39 cellular contexts compared by ENCODE assay signal in the genomic region with DNA sequence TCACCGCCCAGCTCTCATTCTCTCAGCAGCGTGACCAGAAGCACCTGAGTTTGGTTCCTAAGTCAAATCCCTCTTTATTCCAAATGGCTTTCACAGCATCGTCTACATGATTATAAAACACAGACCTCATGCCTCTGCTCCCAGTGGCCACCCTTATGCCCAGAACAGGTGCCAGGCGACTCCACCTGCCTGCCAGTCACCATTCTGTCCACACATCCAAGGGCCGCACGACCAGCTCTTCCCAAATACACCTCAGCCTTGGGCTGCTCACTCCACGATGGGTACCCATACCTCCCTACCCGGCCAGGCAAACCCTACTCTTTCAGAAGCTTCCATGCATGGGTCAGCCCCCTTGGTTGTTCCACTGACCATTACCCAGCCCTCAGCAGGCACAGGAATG.
"Had no signal": no experiment of that assay in that cellular context is flagged by ENCODE, and none has a peak within 500 bp of the region (broad histone marks: within the 10 kb centered on the region; RNA-seq: fewer than 3 reads in every experiment).

No MANE protein-coding gene starts in this region.

- H3K9me3 ChIP-seq: adrenal gland, ascending aorta, body of pancreas had no signal

- H3K27me3 Mint-ChIP-seq: activated naive CD4-positive, alpha-beta T cell treated with anti-CD3 and anti-CD28 coated beads, Interleukin-2, amount 10 ng/mL, durations not matched to agents 7 days and 5 days; activated naive CD8-positive, alpha-beta T cell; activated naive CD8-positive, alpha-beta T cell treated with anti-CD3 and anti-CD28 coated beads, Interleukin-2, amount 10 ng/mL, durations not matched to agents 7 days and 5 days; activated naive CD8-positive, alpha-beta T cell treated with anti-CD3 and anti-CD28 coated beads, Interleukin-2, amount 50 U/mL, for 24 hours had no signal

- H3K36me3 Mint-ChIP-seq: activated naive CD4-positive, alpha-beta T cell treated with anti-CD3 and anti-CD28 coated beads, Interleukin-2, amount 10 ng/mL, durations not matched to agents 7 days and 5 days; activated naive CD4-positive, alpha-beta T cell treated with anti-CD3 and anti-CD28 coated beads, Interleukin-2, amount 50 U/mL, for 24 hours; activated naive CD8-positive, alpha-beta T cell; activated naive CD8-positive, alpha-beta T cell treated with anti-CD3 and anti-CD28 coated beads for 36 hours; brain had no signal

- DNase-seq: activated effector memory CD4-positive, alpha-beta T cell treated with anti-CD3 and anti-CD28 coated beads, Interleukin-2, amount 50 U/mL, for 16 hours; activated effector memory CD4-positive, alpha-beta T cell treated with Interleukin-2 at 50 U/mL for 16 hours; activated gamma-delta T cell; activated gamma-delta T cell treated with Interleukin-2 at 50 U/mL for 16 hours; activated naive CD4-positive, alpha-beta T cell; activated naive CD4-positive, alpha-beta T cell treated with anti-CD3 and anti-CD28 coated beads for 36 hours; activated naive CD4-positive, alpha-beta T cell treated with anti-CD3 and anti-CD28 coated beads, Interleukin-2, amount 10 ng/mL, durations not matched to agents 7 days and 5 days; activated naive CD4-positive, alpha-beta T cell treated with anti-CD3 and anti-CD28 coated beads, Interleukin-2, amount 50 U/mL, for 16 hours; activated naive CD4-positive, alpha-beta T cell treated with Interleukin-2 at 50 U/mL for 16 hours; activated naive CD8-positive, alpha-beta T cell treated with anti-CD3 and anti-CD28 coated beads for 36 hours; activated naive CD8-positive, alpha-beta T cell treated with anti-CD3 and anti-CD28 coated beads, Interleukin-2, amount 10 ng/mL, durations not matched to agents 7 days and 5 days; activated naive CD8-positive, alpha-beta T cell treated with anti-CD3 and anti-CD28 coated beads, Interleukin-2, amount 50 U/mL, for 24 hours; activated T-cell treated with anti-CD3 and anti-CD28 coated beads for 4 hours; activated T-cell treated with anti-CD3 and anti-CD28 coated beads, Interleukin-2, amount 50 U/mL, for 1 hour; activated T-cell treated with anti-CD3 and anti-CD28 coated beads, Interleukin-2, amount 50 U/mL, for 24 hours; activated T-cell treated with anti-CD3 and anti-CD28 coated beads, Interleukin-2, amount 50 U/mL, for 4 hours; activated T-cell treated with anti-CD3 and anti-CD28 coated beads, Interleukin-2, amount 50 U/mL, for 48 hours; activated T-cell treated with anti-CD3 and anti-CD28 coated beads, Interleukin-2, amount 50 U/mL, for 72 hours; adrenal gland; amniotic stem cell; amygdala; anterior cingulate cortex; aorta; body of pancreas; brain microvascular endothelial cell; caudate nucleus; central memory CD4-positive, alpha-beta T cell; cerebellar nuclear complex had no signal

- ATAC-seq: activated naive CD4-positive, alpha-beta T cell treated with anti-CD3 and anti-CD28 coated beads, Interleukin-2, amount 50 U/mL, for 72 hours; activated naive CD8-positive, alpha-beta T cell treated with anti-CD3 and anti-CD28 coated beads, Interleukin-2, amount 50 U/mL, for 24 hours; activated T-cell treated with anti-CD3 and anti-CD28 coated beads, Interleukin-2, amount 50 U/mL, for 4 hours; activated T-cell treated with anti-CD3 and anti-CD28 coated beads, Interleukin-2, amount 50 U/mL, for 72 hours; activated T-helper 17 cell treated with anti-CD3 and anti-CD28 coated beads, Interleukin-2, amount 50 U/mL, for 72 hours; body of pancreas had no signal

- H3K27me3 ChIP-seq: adrenal gland, ascending aorta, body of pancreas, brain microvascular endothelial cell, cardiac muscle cell had no signal

- H3K27ac ChIP-seq: adrenal gland, ascending aorta, body of pancreas, brain microvascular endothelial cell, breast epithelium, cardiac muscle cell had no signal

- H3K36me3 ChIP-seq: adrenal gland, ascending aorta, brain microvascular endothelial cell, breast epithelium, cardiac muscle cell had no signal

- H3K4me1 Mint-ChIP-seq: activated naive CD4-positive, alpha-beta T cell treated with anti-CD3 and anti-CD28 coated beads, Interleukin-2, amount 10 ng/mL, durations not matched to agents 7 days and 5 days; activated naive CD4-positive, alpha-beta T cell treated with anti-CD3 and anti-CD28 coated beads, Interleukin-2, amount 50 U/mL, for 24 hours; activated naive CD8-positive, alpha-beta T cell treated with anti-CD3 and anti-CD28 coated beads for 36 hours; activated naive CD8-positive, alpha-beta T cell treated with anti-CD3 and anti-CD28 coated beads, Interleukin-2, amount 10 ng/mL, durations not matched to agents 7 days and 5 days; activated naive CD8-positive, alpha-beta T cell treated with anti-CD3 and anti-CD28 coated beads, Interleukin-2, amount 50 U/mL, for 24 hours; activated T-helper 17 cell treated with anti-CD3 and anti-CD28 coated beads, Interleukin-2, amount 50 U/mL, for 72 hours; brain; central memory CD8-positive, alpha-beta T cell had no signal

- H3K4me3 Mint-ChIP-seq: activated naive CD4-positive, alpha-beta T cell treated with anti-CD3 and anti-CD28 coated beads for 36 hours; activated naive CD4-positive, alpha-beta T cell treated with anti-CD3 and anti-CD28 coated beads, Interleukin-2, amount 10 ng/mL, durations not matched to agents 7 days and 5 days; activated naive CD4-positive, alpha-beta T cell treated with anti-CD3 and anti-CD28 coated beads, Interleukin-2, amount 50 U/mL, for 24 hours; activated naive CD8-positive, alpha-beta T cell; activated naive CD8-positive, alpha-beta T cell treated with anti-CD3 and anti-CD28 coated beads for 36 hours; activated naive CD8-positive, alpha-beta T cell treated with anti-CD3 and anti-CD28 coated beads, Interleukin-2, amount 10 ng/mL, durations not matched to agents 7 days and 5 days; activated naive CD8-positive, alpha-beta T cell treated with anti-CD3 and anti-CD28 coated beads, Interleukin-2, amount 50 U/mL, for 24 hours; activated T-cell treated with anti-CD3 and anti-CD28 coated beads, Interleukin-2, amount 50 U/mL, for 24 hours; activated T-cell treated with anti-CD3 and anti-CD28 coated beads, Interleukin-2, amount 50 U/mL, for 4 hours; activated T-cell treated with anti-CD3 and anti-CD28 coated beads, Interleukin-2, amount 50 U/mL, for 72 hours; activated T-helper 1 cell treated with anti-CD3 and anti-CD28 coated beads, Interleukin-12 subunit alpha, Interleukin-12 subunit beta, Interleukin-2, Interleukin-4 antibody, amounts not matched to agents 30 ng/mL and 10 ng/mL and 1 ng/mL, durations not matched to agents 14 hours and 24 hours and 36 hours; activated T-helper 17 cell treated with anti-CD3 and anti-CD28 coated beads, Interleukin-2, amount 50 U/mL, for 72 hours; brain; central memory CD8-positive, alpha-beta T cell had no signal

- H3K4me3 ChIP-seq: adrenal gland, ascending aorta, body of pancreas, breast epithelium, cardiac muscle cell had no signal

- H3K27ac Mint-ChIP-seq: activated naive CD4-positive, alpha-beta T cell treated with anti-CD3 and anti-CD28 coated beads for 36 hours; activated naive CD4-positive, alpha-beta T cell treated with anti-CD3 and anti-CD28 coated beads, Interleukin-2, amount 10 ng/mL, durations not matched to agents 7 days and 5 days; activated naive CD4-positive, alpha-beta T cell treated with anti-CD3 and anti-CD28 coated beads, Interleukin-2, amount 50 U/mL, for 24 hours; activated naive CD4-positive, alpha-beta T cell treated with anti-CD3 and anti-CD28 coated beads, Interleukin-2, amount 50 U/mL, for 72 hours; activated naive CD8-positive, alpha-beta T cell; activated naive CD8-positive, alpha-beta T cell treated with anti-CD3 and anti-CD28 coated beads for 36 hours; activated naive CD8-positive, alpha-beta T cell treated with anti-CD3 and anti-CD28 coated beads, Interleukin-2, amount 10 ng/mL, durations not matched to agents 7 days and 5 days; activated naive CD8-positive, alpha-beta T cell treated with anti-CD3 and anti-CD28 coated beads, Interleukin-2, amount 50 U/mL, for 24 hours; activated T-cell treated with anti-CD3 and anti-CD28 coated beads, Interleukin-2, amount 50 U/mL, for 24 hours; activated T-cell treated with anti-CD3 and anti-CD28 coated beads, Interleukin-2, amount 50 U/mL, for 72 hours; activated T-helper 1 cell treated with anti-CD3 and anti-CD28 coated beads, Interleukin-12 subunit alpha, Interleukin-12 subunit beta, Interleukin-2, Interleukin-4 antibody, amounts not matched to agents 30 ng/mL and 10 ng/mL and 1 ng/mL, durations not matched to agents 14 hours and 24 hours and 36 hours; activated T-helper 17 cell treated with anti-CD3 and anti-CD28 coated beads, Interleukin-2, amount 50 U/mL, for 72 hours; activated T-helper 2 cell treated with anti-CD3 and anti-CD28 coated beads, Interferon-gamma antibody, Interleukin-2, Interleukin-4, amounts not matched to agents 10 μg/mL and 5 μg/mL and 100 μg/mL, durations not matched to agents 14 hours and 24 hours and 36 hours; brain had no signal

- H3K4me1 ChIP-seq: adrenal gland, ascending aorta, body of pancreas, breast epithelium had no signal
